Comparison of ENCODE assay signal across 1 cellular context in the genomic region with DNA sequence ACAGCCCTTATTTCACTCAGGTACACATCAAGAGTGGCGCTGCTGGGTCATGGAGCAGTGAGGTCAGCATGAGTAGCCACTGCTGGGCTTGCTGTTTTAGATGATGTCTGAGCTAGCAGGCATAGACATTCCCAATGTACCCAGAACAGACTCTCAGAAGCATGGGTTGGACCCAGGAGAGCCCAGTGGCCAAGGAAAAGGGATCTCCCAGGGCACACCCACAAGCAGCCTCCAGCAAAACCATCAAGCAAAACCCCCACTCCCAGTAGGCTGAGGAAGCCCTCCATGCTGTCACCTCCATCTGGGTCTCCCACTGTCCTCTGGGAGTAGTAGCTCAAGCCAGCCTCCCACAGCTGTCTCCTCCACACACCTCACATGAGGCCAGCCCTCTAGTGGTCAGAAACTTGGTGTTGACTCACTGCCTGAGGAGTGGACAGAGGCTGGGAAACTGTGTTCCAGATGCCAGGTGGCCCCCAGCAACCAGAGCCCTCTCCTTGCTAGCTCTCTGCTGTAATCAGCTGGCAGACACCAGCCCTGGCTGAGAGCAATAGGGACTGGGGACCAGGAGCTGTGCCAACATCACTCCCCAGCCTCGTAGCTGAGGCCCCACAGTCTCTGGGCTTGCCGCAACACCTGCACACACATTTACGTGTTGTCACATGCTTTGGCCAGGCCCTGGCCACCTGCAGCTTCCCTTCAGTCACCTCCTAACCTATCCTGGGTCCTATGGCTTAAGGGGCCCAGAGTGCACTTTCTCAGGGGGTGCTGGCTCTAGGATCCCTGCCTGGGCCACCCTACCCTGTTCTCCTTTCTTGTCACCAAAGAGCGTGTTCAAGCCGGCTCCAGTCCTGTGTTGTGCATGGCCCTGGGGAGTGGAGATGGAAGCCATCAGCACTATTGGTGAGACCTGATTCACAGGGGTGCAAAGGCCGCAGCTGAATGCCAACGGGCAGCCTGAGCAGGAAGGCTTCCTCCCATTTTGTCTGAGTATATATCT.
TF ChIP-seq lines count a peak whose summit lies in the region.

No MANE protein-coding gene starts in this region.

TF ChIP-seq in K562, 482 proteins besides CTCF, POLR2A, EP300 and RAD21 (continues in another document):
- TF ChIP-seq RNF2 (IDR thresholded peaks at IDR 0.05) (no peak), MAZ (CRISPR knock-in tag; conservative IDR thresholded peaks at IDR 0.05 in 1 of 2, IDR thresholded peaks at IDR 0.05 in 1 of 2) (0 out of 4 replicates have a peak, but pooled peaks have one; percentile 20 to 41), TCFL5 (CRISPR knock-in tag; conservative IDR thresholded peaks at IDR 0.05) (no peak), NFXL1 (CRISPR knock-in tag; IDR thresholded peaks at IDR 0.05) (no peak), BMI1 (IDR thresholded peaks at IDR 0.05; ENCODE audit: low read length) (no peak), ASH1L (IDR thresholded peaks at IDR 0.05; ENCODE audit: borderline replicate concordance, low read depth, partially characterized antibody) (no peak), E2F3 (CRISPR knock-in tag; IDR thresholded peaks at IDR 0.05) (no peak), TEAD1 (CRISPR knock-in tag; IDR thresholded peaks at IDR 0.05) (no peak), MCM2 (IDR thresholded peaks at IDR 0.05; ENCODE audit: low read depth) (no peak), TBP (optimal IDR thresholded peaks at IDR 0.05; ENCODE audit: low read depth, low read length) (no peak), FOXJ3 (CRISPR knock-in tag; IDR thresholded peaks at IDR 0.05) (no peak), NFE2 (IDR thresholded peaks at IDR 0.05; ENCODE audit: low read depth) (no peak), ZNF699 (CRISPR knock-in tag; IDR thresholded peaks at IDR 0.05; ENCODE audit: insufficient replicate concordance) (no peak), RFX1 (IDR thresholded peaks at IDR 0.05) (no peak), CREBBP (IDR thresholded peaks at IDR 0.05; ENCODE audit: low read depth, low read length) (no peak), ZNF696 (CRISPR knock-in tag; conservative IDR thresholded peaks at IDR 0.05) (no peak), LCOR (CRISPR knock-in tag; IDR thresholded peaks at IDR 0.05) (no peak), ZNF121 (CRISPR knock-in tag; conservative IDR thresholded peaks at IDR 0.05) (no peak), ATF7 (IDR thresholded peaks at IDR 0.05) (0 out of 2 replicates have a peak, but pooled peaks have one; percentile 24), XRCC4 (IDR thresholded peaks at IDR 0.05; ENCODE audit: extremely low read depth, insufficient read depth, insufficient read length) (no peak), KAT7 (CRISPR knock-in tag; IDR thresholded peaks at IDR 0.05; ENCODE audit: borderline replicate concordance) (no peak), BCL6 (CRISPR knock-in tag; IDR thresholded peaks at IDR 0.05) (no peak)
- TF ChIP-seq, protein P1, sequence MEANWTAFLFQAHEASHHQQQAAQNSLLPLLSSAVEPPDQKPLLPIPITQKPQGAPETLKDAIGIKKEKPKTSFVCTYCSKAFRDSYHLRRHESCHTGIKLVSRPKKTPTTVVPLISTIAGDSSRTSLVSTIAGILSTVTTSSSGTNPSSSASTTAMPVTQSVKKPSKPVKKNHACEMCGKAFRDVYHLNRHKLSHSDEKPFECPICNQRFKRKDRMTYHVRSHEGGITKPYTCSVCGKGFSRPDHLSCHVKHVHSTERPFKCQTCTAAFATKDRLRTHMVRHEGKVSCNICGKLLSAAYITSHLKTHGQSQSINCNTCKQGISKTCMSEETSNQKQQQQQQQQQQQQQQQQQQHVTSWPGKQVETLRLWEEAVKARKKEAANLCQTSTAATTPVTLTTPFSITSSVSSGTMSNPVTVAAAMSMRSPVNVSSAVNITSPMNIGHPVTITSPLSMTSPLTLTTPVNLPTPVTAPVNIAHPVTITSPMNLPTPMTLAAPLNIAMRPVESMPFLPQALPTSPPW (CRISPR knock-in tag; IDR thresholded peaks at IDR 0.05) = no peak
- TF ChIP-seq, protein P2, sequence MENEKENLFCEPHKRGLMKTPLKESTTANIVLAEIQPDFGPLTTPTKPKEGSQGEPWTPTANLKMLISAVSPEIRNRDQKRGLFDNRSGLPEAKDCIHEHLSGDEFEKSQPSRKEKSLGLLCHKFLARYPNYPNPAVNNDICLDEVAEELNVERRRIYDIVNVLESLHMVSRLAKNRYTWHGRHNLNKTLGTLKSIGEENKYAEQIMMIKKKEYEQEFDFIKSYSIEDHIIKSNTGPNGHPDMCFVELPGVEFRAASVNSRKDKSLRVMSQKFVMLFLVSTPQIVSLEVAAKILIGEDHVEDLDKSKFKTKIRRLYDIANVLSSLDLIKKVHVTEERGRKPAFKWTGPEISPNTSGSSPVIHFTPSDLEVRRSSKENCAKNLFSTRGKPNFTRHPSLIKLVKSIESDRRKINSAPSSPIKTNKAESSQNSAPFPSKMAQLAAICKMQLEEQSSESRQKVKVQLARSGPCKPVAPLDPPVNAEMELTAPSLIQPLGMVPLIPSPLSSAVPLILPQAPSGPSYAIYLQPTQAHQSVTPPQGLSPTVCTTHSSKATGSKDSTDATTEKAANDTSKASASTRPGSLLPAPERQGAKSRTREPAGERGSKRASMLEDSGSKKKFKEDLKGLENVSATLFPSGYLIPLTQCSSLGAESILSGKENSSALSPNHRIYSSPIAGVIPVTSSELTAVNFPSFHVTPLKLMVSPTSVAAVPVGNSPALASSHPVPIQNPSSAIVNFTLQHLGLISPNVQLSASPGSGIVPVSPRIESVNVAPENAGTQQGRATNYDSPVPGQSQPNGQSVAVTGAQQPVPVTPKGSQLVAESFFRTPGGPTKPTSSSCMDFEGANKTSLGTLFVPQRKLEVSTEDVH (IDR thresholded peaks at IDR 0.05; ENCODE audit: low read depth, partially characterized antibody) = no peak
- TF ChIP-seq, protein P3, sequence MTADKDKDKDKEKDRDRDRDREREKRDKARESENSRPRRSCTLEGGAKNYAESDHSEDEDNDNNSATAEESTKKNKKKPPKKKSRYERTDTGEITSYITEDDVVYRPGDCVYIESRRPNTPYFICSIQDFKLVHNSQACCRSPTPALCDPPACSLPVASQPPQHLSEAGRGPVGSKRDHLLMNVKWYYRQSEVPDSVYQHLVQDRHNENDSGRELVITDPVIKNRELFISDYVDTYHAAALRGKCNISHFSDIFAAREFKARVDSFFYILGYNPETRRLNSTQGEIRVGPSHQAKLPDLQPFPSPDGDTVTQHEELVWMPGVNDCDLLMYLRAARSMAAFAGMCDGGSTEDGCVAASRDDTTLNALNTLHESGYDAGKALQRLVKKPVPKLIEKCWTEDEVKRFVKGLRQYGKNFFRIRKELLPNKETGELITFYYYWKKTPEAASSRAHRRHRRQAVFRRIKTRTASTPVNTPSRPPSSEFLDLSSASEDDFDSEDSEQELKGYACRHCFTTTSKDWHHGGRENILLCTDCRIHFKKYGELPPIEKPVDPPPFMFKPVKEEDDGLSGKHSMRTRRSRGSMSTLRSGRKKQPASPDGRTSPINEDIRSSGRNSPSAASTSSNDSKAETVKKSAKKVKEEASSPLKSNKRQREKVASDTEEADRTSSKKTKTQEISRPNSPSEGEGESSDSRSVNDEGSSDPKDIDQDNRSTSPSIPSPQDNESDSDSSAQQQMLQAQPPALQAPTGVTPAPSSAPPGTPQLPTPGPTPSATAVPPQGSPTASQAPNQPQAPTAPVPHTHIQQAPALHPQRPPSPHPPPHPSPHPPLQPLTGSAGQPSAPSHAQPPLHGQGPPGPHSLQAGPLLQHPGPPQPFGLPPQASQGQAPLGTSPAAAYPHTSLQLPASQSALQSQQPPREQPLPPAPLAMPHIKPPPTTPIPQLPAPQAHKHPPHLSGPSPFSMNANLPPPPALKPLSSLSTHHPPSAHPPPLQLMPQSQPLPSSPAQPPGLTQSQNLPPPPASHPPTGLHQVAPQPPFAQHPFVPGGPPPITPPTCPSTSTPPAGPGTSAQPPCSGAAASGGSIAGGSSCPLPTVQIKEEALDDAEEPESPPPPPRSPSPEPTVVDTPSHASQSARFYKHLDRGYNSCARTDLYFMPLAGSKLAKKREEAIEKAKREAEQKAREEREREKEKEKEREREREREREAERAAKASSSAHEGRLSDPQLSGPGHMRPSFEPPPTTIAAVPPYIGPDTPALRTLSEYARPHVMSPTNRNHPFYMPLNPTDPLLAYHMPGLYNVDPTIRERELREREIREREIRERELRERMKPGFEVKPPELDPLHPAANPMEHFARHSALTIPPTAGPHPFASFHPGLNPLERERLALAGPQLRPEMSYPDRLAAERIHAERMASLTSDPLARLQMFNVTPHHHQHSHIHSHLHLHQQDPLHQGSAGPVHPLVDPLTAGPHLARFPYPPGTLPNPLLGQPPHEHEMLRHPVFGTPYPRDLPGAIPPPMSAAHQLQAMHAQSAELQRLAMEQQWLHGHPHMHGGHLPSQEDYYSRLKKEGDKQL (CRISPR knock-in tag; IDR thresholded peaks at IDR 0.05; ENCODE audit: borderline replicate concordance) = no peak
- TF ChIP-seq, protein P4, sequence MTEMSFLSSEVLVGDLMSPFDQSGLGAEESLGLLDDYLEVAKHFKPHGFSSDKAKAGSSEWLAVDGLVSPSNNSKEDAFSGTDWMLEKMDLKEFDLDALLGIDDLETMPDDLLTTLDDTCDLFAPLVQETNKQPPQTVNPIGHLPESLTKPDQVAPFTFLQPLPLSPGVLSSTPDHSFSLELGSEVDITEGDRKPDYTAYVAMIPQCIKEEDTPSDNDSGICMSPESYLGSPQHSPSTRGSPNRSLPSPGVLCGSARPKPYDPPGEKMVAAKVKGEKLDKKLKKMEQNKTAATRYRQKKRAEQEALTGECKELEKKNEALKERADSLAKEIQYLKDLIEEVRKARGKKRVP (CRISPR knock-in tag; IDR thresholded peaks at IDR 0.05) = no peak
- TF ChIP-seq, protein P5, sequence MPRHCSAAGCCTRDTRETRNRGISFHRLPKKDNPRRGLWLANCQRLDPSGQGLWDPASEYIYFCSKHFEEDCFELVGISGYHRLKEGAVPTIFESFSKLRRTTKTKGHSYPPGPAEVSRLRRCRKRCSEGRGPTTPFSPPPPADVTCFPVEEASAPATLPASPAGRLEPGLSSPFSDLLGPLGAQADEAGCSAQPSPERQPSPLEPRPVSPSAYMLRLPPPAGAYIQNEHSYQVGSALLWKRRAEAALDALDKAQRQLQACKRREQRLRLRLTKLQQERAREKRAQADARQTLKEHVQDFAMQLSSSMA (CRISPR knock-in tag; IDR thresholded peaks at IDR 0.05) = no peak
- TF ChIP-seq, protein P6, sequence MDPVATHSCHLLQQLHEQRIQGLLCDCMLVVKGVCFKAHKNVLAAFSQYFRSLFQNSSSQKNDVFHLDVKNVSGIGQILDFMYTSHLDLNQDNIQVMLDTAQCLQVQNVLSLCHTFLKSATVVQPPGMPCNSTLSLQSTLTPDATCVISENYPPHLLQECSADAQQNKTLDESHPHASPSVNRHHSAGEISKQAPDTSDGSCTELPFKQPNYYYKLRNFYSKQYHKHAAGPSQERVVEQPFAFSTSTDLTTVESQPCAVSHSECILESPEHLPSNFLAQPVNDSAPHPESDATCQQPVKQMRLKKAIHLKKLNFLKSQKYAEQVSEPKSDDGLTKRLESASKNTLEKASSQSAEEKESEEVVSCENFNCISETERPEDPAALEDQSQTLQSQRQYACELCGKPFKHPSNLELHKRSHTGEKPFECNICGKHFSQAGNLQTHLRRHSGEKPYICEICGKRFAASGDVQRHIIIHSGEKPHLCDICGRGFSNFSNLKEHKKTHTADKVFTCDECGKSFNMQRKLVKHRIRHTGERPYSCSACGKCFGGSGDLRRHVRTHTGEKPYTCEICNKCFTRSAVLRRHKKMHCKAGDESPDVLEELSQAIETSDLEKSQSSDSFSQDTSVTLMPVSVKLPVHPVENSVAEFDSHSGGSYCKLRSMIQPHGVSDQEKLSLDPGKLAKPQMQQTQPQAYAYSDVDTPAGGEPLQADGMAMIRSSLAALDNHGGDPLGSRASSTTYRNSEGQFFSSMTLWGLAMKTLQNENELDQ (CRISPR knock-in tag; IDR thresholded peaks at IDR 0.05; ENCODE audit: borderline replicate concordance) = no peak
- TF ChIP-seq, protein P7, sequence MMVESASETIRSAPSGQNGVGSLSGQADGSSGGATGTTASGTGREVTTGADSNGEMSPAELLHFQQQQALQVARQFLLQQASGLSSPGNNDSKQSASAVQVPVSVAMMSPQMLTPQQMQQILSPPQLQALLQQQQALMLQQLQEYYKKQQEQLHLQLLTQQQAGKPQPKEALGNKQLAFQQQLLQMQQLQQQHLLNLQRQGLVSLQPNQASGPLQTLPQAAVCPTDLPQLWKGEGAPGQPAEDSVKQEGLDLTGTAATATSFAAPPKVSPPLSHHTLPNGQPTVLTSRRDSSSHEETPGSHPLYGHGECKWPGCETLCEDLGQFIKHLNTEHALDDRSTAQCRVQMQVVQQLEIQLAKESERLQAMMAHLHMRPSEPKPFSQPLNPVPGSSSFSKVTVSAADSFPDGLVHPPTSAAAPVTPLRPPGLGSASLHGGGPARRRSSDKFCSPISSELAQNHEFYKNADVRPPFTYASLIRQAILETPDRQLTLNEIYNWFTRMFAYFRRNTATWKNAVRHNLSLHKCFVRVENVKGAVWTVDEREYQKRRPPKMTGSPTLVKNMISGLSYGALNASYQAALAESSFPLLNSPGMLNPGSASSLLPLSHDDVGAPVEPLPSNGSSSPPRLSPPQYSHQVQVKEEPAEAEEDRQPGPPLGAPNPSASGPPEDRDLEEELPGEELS (CRISPR knock-in tag; IDR thresholded peaks at IDR 0.05; ENCODE audit: borderline replicate concordance) = no peak
- TF ChIP-seq, protein P8, sequence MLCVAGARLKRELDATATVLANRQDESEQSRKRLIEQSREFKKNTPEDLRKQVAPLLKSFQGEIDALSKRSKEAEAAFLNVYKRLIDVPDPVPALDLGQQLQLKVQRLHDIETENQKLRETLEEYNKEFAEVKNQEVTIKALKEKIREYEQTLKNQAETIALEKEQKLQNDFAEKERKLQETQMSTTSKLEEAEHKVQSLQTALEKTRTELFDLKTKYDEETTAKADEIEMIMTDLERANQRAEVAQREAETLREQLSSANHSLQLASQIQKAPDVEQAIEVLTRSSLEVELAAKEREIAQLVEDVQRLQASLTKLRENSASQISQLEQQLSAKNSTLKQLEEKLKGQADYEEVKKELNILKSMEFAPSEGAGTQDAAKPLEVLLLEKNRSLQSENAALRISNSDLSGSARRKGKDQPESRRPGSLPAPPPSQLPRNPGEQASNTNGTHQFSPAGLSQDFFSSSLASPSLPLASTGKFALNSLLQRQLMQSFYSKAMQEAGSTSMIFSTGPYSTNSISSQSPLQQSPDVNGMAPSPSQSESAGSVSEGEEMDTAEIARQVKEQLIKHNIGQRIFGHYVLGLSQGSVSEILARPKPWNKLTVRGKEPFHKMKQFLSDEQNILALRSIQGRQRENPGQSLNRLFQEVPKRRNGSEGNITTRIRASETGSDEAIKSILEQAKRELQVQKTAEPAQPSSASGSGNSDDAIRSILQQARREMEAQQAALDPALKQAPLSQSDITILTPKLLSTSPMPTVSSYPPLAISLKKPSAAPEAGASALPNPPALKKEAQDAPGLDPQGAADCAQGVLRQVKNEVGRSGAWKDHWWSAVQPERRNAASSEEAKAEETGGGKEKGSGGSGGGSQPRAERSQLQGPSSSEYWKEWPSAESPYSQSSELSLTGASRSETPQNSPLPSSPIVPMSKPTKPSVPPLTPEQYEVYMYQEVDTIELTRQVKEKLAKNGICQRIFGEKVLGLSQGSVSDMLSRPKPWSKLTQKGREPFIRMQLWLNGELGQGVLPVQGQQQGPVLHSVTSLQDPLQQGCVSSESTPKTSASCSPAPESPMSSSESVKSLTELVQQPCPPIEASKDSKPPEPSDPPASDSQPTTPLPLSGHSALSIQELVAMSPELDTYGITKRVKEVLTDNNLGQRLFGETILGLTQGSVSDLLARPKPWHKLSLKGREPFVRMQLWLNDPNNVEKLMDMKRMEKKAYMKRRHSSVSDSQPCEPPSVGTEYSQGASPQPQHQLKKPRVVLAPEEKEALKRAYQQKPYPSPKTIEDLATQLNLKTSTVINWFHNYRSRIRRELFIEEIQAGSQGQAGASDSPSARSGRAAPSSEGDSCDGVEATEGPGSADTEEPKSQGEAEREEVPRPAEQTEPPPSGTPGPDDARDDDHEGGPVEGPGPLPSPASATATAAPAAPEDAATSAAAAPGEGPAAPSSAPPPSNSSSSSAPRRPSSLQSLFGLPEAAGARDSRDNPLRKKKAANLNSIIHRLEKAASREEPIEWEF (CRISPR knock-in tag; IDR thresholded peaks at IDR 0.05) = no peak
- TF ChIP-seq, protein P9, sequence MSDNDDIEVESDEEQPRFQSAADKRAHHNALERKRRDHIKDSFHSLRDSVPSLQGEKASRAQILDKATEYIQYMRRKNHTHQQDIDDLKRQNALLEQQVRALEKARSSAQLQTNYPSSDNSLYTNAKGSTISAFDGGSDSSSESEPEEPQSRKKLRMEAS (CRISPR knock-in tag; IDR thresholded peaks at IDR 0.05) = peak; percentile 74
